8 cellular contexts compared by ENCODE assay signal in genomic region chr1:20661235-20662109, GRCh38. TPM values are rescaled to one million over a fixed set of nuclear protein-coding genes. Genes with fewer than 3 reads are reported as not detected.
DNase-seq lines count a peak whose midpoint lies in the region; ATAC-seq, FAIRE-seq and TF ChIP-seq lines count a peak whose summit lies in the region.

Gene DDOST, minus strand, starts transcription at chr1:20661369. Its CDS starts 19 bp downstream, at chr1:20661350.

- no peaks in the 10 kb centered on the region for H3F3A ChIP-seq in smooth muscle cell (ENCODE audit: low read depth)

- H2AFZ ChIP-seq in smooth muscle cell (ENCODE audit: low read depth), result peak within 1 kb of the TSS; percentile 61

- in situ Hi-C loops in ACHN (cut with HindIII; ENCODE audit: low pct_ligation_motif_present, low pct_unique_long_range_greater_than_20kb, low sequenced_read_pairs), result no loop called here

- no peaks in the 10 kb centered on the region for H3K9me3 ChIP-seq in WERI-Rb-1 (ENCODE audit: severe bottlenecking)
- no peaks in the 10 kb centered on the region for H3K9me3 ChIP-seq in smooth muscle cell (replicated peaks; ENCODE audit: low read depth)

- H3K4me2 ChIP-seq in smooth muscle cell, result peak within 1 kb of the TSS; percentile 93

- H3K27me3 ChIP-seq in WERI-Rb-1 (ENCODE audit: insufficient read depth, low read depth, severe bottlenecking) (no peaks in the 10 kb centered on the region), bronchial epithelial cell (ENCODE audit: control insufficient read depth, insufficient read depth, low read length) (no peaks in the 10 kb centered on the region), smooth muscle cell (ENCODE audit: low read depth) (no peaks in the 10 kb centered on the region)

- TF ChIP-seq CTCF in WERI-Rb-1 (IDR thresholded peaks at IDR 0.05; ENCODE audit: low read depth, low read length), result peak; percentile 56
- TF ChIP-seq CTCF in bronchial epithelial cell (IDR thresholded peaks at IDR 0.05; ENCODE audit: insufficient read depth, low read length, severe bottlenecking), result peak; percentile 72
- TF ChIP-seq CTCF in smooth muscle cell (IDR thresholded peaks at IDR 0.05; ENCODE audit: borderline replicate concordance, insufficient read depth, poor library complexity, severe bottlenecking), result peak; percentile 24

- peaks cover 11% of the 10 kb centered on the region for H4K20me1 ChIP-seq in smooth muscle cell (ENCODE audit: low read depth)

- WGBS in smooth muscle cell (ENCODE audit: low lambda C conversion rate), result 4% methylated on average over 52 of the region's 55 CpGs

- ATAC-seq in GM18868 (IDR thresholded peaks at IDR 0.05; ENCODE audit: unreplicated experiment) (peak; percentile 97), HG03135 (IDR thresholded peaks at IDR 0.05; ENCODE audit: unreplicated experiment) (peak; percentile 94)

- H3K36me3 ChIP-seq in WERI-Rb-1 (peaks cover 33% of the 10 kb centered on the region), bronchial epithelial cell (ENCODE audit: control insufficient read depth, insufficient read depth, low read length) (peaks cover 5% of the 10 kb centered on the region), smooth muscle cell (ENCODE audit: low read depth) (no peaks in the 10 kb centered on the region)

- peaks cover 6% of the 10 kb centered on the region for H3K4me1 ChIP-seq in smooth muscle cell (ENCODE audit: low read depth)

- peak; percentile 96 for DNase-seq in ACHN
- DNase-seq in NCI-H2196 treated with DMSO at 0.1 percent for 48 hours (lab: John Stamatoyannopoulos, UW; ENCODE audit: unreplicated experiment), result peak; percentile 98
- peak; percentile 98 for DNase-seq in WERI-Rb-1
- DNase-seq in bronchial epithelial cell (ENCODE audit: low read depth), result peak; percentile 95
- DNase-seq in iPS-NIHi11 (ENCODE audit: low spot score), result peak; percentile 99
- DNase-seq in smooth muscle cell (lab: John Stamatoyannopoulos, UW; ENCODE audit: unreplicated experiment), result peak; percentile 59

- H3K79me2 ChIP-seq in smooth muscle cell (ENCODE audit: low read depth), result peaks cover 38% of the 10 kb centered on the region

- no peak for FAIRE-seq in bronchial epithelial cell (lab: Jason Lieb, UNC)

- H3K27ac ChIP-seq in WERI-Rb-1, result peak within 1 kb of the TSS; percentile 85
- H3K27ac ChIP-seq in smooth muscle cell (ENCODE audit: low read depth), result no peak within 1 kb of the TSS

- H3K9ac ChIP-seq in smooth muscle cell (ENCODE audit: low read depth), result peak within 1 kb of the TSS; percentile 55

- H3K4me3 ChIP-seq in WERI-Rb-1 (ENCODE audit: low read depth, low read length) (peak within 1 kb of the TSS; percentile 97), bronchial epithelial cell (ENCODE audit: low read depth, low read length) (peak within 1 kb of the TSS; percentile 77), smooth muscle cell (peak within 1 kb of the TSS; percentile 66)

RNA-seq across cellular contexts. Expression of gene DDOST, which starts in this region (rescaled TPM):
- total RNA-seq in bronchial epithelial cell (288 and 346 TPM in 2 replicates), smooth muscle cell (267 and 312 TPM in 2 replicates)
- polyA plus RNA-seq in smooth muscle cell, result 353 and 439 TPM in 2 replicates
